Comparison of ENCODE assay signal across 22 cellular contexts in the genomic region with DNA sequence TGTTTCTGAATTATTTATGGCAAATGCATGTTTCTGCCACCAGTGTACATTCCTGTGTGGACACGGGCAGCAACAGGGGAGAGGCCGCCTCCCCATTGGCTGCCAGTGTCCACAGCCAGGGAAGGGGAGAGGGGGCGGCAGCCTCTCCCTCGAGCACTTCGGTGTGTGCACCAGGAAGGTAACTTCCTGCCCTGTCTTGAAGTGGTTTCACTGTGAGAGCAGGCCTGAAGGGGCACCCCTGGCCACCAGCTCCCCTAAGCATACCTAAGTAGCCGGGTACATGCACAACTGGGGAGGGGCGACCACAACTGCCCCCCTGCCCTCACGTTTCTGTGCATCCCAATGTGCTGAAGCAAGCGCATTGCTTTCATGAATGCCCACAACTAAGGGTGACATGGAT. TPM values are rescaled to one million over a fixed set of nuclear protein-coding genes. Genes with fewer than 3 reads are reported as not detected.
A peak's percentile ranks its signal among the peaks of the same experiment; 100 is the strongest.
DNase-seq lines count a peak whose midpoint lies in the region; ATAC-seq and TF ChIP-seq lines count a peak whose summit lies in the region.
"Had no signal": no experiment of that assay in that cellular context is flagged by ENCODE, and none has a peak within 500 bp of the region (broad histone marks: within the 10 kb centered on the region; RNA-seq: fewer than 3 reads in every experiment).

No MANE protein-coding gene starts in this region.

- H3K36me3 ChIP-seq in ovary = no peaks in the 10 kb centered on the region
- H3K36me3 ChIP-seq in gastrocnemius medialis = no peaks in the 10 kb centered on the region
- H3K36me3 ChIP-seq: HAP-1, SJCRH30 had no signal

- in situ Hi-C loops in gastrocnemius medialis (cut with MboI; ENCODE audit: low sequenced_read_pairs in 4 of 4) = no loop called here

- no peaks in the 10 kb centered on the region for H3K27me3 Mint-ChIP-seq in activated CD4-positive, alpha-beta T cell treated with anti-CD3 and anti-CD28 coated beads for 36 hours
- no peaks in the 10 kb centered on the region for H3K27me3 Mint-ChIP-seq in stimulated activated naive CD8-positive, alpha-beta T cell treated with anti-CD3 and anti-CD28 coated beads, Interleukin-15, amount 100 ng/mL, for 72 hours
- H3K27me3 Mint-ChIP-seq: activated naive CD4-positive, alpha-beta T cell treated with anti-CD3 and anti-CD28 coated beads, Interleukin-2, amount 50 U/mL, for 24 hours had no signal

- H3K36me3 Mint-ChIP-seq in activated CD4-positive, alpha-beta T cell treated with anti-CD3 and anti-CD28 coated beads for 36 hours (ENCODE audit: low read depth) = peaks cover 6% of the 10 kb centered on the region
- H3K36me3 Mint-ChIP-seq: activated naive CD4-positive, alpha-beta T cell treated with anti-CD3 and anti-CD28 coated beads, Interleukin-2, amount 50 U/mL, for 24 hours had no signal

- intact Hi-C loops in activated CD4-positive, alpha-beta T cell treated with anti-CD3 and anti-CD28 coated beads for 36 hours (cut with DNase I, micrococcal nuclease) = no loop called here
- intact Hi-C loops in ovary (cut with DNase I) (no loop called here), gastrocnemius medialis (cut with DNase I; ENCODE audit: low total_unique reads) (no loop called here)

- DNase-seq in activated CD4-positive, alpha-beta T cell treated with anti-CD3 and anti-CD28 coated beads for 36 hours = no peak
- DNase-seq in activated CD4-positive, alpha-beta T cell treated with anti-CD3 and anti-CD28 coated beads for 1 hour = no peak
- no peak for DNase-seq in stimulated activated naive CD8-positive, alpha-beta T cell treated with anti-CD3 and anti-CD28 coated beads, Interleukin-15, amount 100 ng/mL, for 72 hours
- no peak for DNase-seq in stimulated activated naive CD8-positive, alpha-beta T cell treated with anti-CD3 and anti-CD28 coated beads, Interleukin-15, Interleukin-2, amounts not matched to agents 100 U/mL and 50 U/mL, for 24 hours
- DNase-seq in iPS-NIHi11 (ENCODE audit: low spot score) (peak; percentile 8), ovary (no peak), gastrocnemius medialis (no peak)
- DNase-seq: 8988T; esophagus squamous epithelium; NCI-H1092; NCI-H1930; NCI-H226; NCI-H82; PC-9; SJCRH30; stimulated activated CD4-positive, alpha-beta T cell treated with anti-CD3 and anti-CD28 coated beads, Interleukin-4, amount 100 ng/mL, for 4 hours; upper lobe of left lung had no signal

- H3K9me3 ChIP-seq in ovary = no peaks in the 10 kb centered on the region
- no peaks in the 10 kb centered on the region for H3K9me3 ChIP-seq in gastrocnemius medialis
- H3K9me3 ChIP-seq: esophagus squamous epithelium, HAP-1, SJCRH30, upper lobe of left lung had no signal

- POLR2A ChIA-PET in activated CD4-positive, alpha-beta T cell treated with anti-CD3 and anti-CD28 coated beads for 36 hours (lab: Charles Lee) = no interaction called here

- H3K9me3 Mint-ChIP-seq in activated CD4-positive, alpha-beta T cell treated with anti-CD3 and anti-CD28 coated beads for 36 hours (ENCODE audit: low read depth) = no peaks in the 10 kb centered on the region
- H3K9me3 Mint-ChIP-seq in stimulated activated naive CD8-positive, alpha-beta T cell treated with anti-CD3 and anti-CD28 coated beads, Interleukin-15, amount 100 ng/mL, for 72 hours = no peaks in the 10 kb centered on the region
- H3K9me3 Mint-ChIP-seq: activated naive CD4-positive, alpha-beta T cell treated with anti-CD3 and anti-CD28 coated beads, Interleukin-2, amount 50 U/mL, for 24 hours had no signal

- H3K4me3 Mint-ChIP-seq in activated CD4-positive, alpha-beta T cell treated with anti-CD3 and anti-CD28 coated beads for 36 hours = no peak overlapping the region
- no peak overlapping the region for H3K4me3 Mint-ChIP-seq in stimulated activated naive CD8-positive, alpha-beta T cell treated with anti-CD3 and anti-CD28 coated beads, Interleukin-15, amount 100 ng/mL, for 72 hours

- peak overlapping the region; percentile 37 for H3K27ac Mint-ChIP-seq in activated CD4-positive, alpha-beta T cell treated with anti-CD3 and anti-CD28 coated beads for 36 hours
- peak overlapping the region in 1 of 2 donors; percentile 63 for H3K27ac Mint-ChIP-seq in stimulated activated naive CD8-positive, alpha-beta T cell treated with anti-CD3 and anti-CD28 coated beads, Interleukin-15, amount 100 ng/mL, for 72 hours

- TF ChIP-seq CTCF in ovary (IDR thresholded peaks at IDR 0.05) = no peak
- TF ChIP-seq CTCF in gastrocnemius medialis (IDR thresholded peaks at IDR 0.05 in 4 of 5, conservative IDR thresholded peaks at IDR 0.05 in 1 of 5) = no peak

- H3K27me3 ChIP-seq in ovary = no peaks in the 10 kb centered on the region
- no peaks in the 10 kb centered on the region for H3K27me3 ChIP-seq in gastrocnemius medialis
- H3K27me3 ChIP-seq: esophagus squamous epithelium, SJCRH30, upper lobe of left lung had no signal

- H3K4me3 ChIP-seq in ovary (no peak overlapping the region), gastrocnemius medialis (no peak overlapping the region)
- H3K4me3 ChIP-seq: esophagus squamous epithelium, HAP-1, PC-9, SJCRH30, upper lobe of left lung had no signal

- H3K4me1 ChIP-seq in ovary (ENCODE audit: insufficient read depth) (no peaks in the 10 kb centered on the region), gastrocnemius medialis (no peaks in the 10 kb centered on the region)
- H3K4me1 ChIP-seq: esophagus squamous epithelium, HAP-1, SJCRH30, upper lobe of left lung had no signal

- TF ChIP-seq EP300 in ovary (IDR thresholded peaks at IDR 0.05) = no peak

- no peak for TF ChIP-seq POLR2A in ovary (IDR thresholded peaks at IDR 0.05)
- no peak for TF ChIP-seq POLR2A in gastrocnemius medialis (IDR thresholded peaks at IDR 0.05)

- H3K27ac ChIP-seq in ovary = no peak overlapping the region
- H3K27ac ChIP-seq in gastrocnemius medialis = no peak overlapping the region
- H3K27ac ChIP-seq: esophagus squamous epithelium, PC-9, SJCRH30, upper lobe of left lung had no signal

- ATAC-seq in activated CD4-positive, alpha-beta T cell treated with anti-CD3 and anti-CD28 coated beads for 36 hours = peak; percentile 25
- ATAC-seq in stimulated activated naive CD8-positive, alpha-beta T cell treated with anti-CD3 and anti-CD28 coated beads, Interleukin-15, amount 100 ng/mL, for 72 hours = peak; percentile 47
- no peak for ATAC-seq in stimulated activated naive CD8-positive, alpha-beta T cell treated with anti-CD3 and anti-CD28 coated beads, Interleukin-15, Interleukin-2, amounts not matched to agents 100 U/mL and 50 U/mL, for 24 hours
- ATAC-seq in GM19324 (IDR thresholded peaks at IDR 0.05; ENCODE audit: low FRiP score, unreplicated experiment) (no peak), gastrocnemius medialis (no peak)

- CTCF ChIA-PET in activated CD4-positive, alpha-beta T cell treated with anti-CD3 and anti-CD28 coated beads for 36 hours (lab: Charles Lee) = interaction anchor here (0.7 kb wide), 1 partner anchor 11 kb away, joined by 3 read pairs; no protein-coding TSS in a partner anchor

- 62 to 68% (median 66%) methylated on average over 9 of the region's 9 CpGs for WGBS in ovary, 3 donors

- peaks cover 62% of the 10 kb centered on the region for H3K4me1 Mint-ChIP-seq in activated CD4-positive, alpha-beta T cell treated with anti-CD3 and anti-CD28 coated beads for 36 hours
- peaks cover 73% of the 10 kb centered on the region for H3K4me1 Mint-ChIP-seq in stimulated activated naive CD8-positive, alpha-beta T cell treated with anti-CD3 and anti-CD28 coated beads, Interleukin-15, amount 100 ng/mL, for 72 hours

RNA-seq across cellular contexts. Expression of a gene that starts 14.8 kb away (rescaled TPM):
- total RNA-seq in activated CD4-positive, alpha-beta T cell treated with anti-CD3 and anti-CD28 coated beads for 36 hours = 10 to 100 TPM; 52.9 to 68.8 TPM
- total RNA-seq in ovary (100 to 1,000 TPM in 5 of 7 donors, 10 to 100 TPM in 2; 62.5 to 150 (median 138) TPM), gastrocnemius medialis (10 to 100 TPM; 17.0 to 31.6 (median 23.4) TPM)
- polyA plus RNA-seq in ovary = 100 to 1,000 TPM in 1 of 2 donors, 10 to 100 TPM in 1; 59.7 to 118 TPM

RNA-seq across cellular contexts. Expression of a gene that starts 37.8 kb away (rescaled TPM):
- total RNA-seq in activated CD4-positive, alpha-beta T cell treated with anti-CD3 and anti-CD28 coated beads for 36 hours = 10 to 100 TPM; 58.4 to 63.7 TPM
- 1 to 10 TPM; 3.3 to 8.0 (median 5.6) TPM for total RNA-seq in ovary
- 1 to 10 TPM; 2.3 to 6.3 TPM for polyA plus RNA-seq in ovary
- 1 to 10 TPM in 3 of 4 donors, under 1 TPM in 1; 0.87 to 2.6 (median 1.7) TPM for total RNA-seq in gastrocnemius medialis

RNA-seq across cellular contexts. Expression of a gene that starts 44.8 kb away (rescaled TPM):
- not detected for total RNA-seq in activated CD4-positive, alpha-beta T cell treated with anti-CD3 and anti-CD28 coated beads for 36 hours
- total RNA-seq in ovary (under 1 TPM in 3 of 7 donors, not detected in 4; 0.18 to 0.22 (median 0.20) TPM), gastrocnemius medialis (not detected)
- under 1 TPM in 1 of 2 donors, not detected in 1; 0.18 TPM for polyA plus RNA-seq in ovary
- total RNA-seq: HT-29, mucosa of gallbladder, upper lobe of left lung had no signal

Comparison
In these comparisons a context has a peak if more than half of its experiments do, and no peak if none do; other contexts are left out.
1. ATAC-seq: peak in activated CD4-positive, alpha-beta T cell treated with anti-CD3 and anti-CD28 coated beads for 36 hours (single experiment) and stimulated activated naive CD8-positive, alpha-beta T cell treated with anti-CD3 and anti-CD28 coated beads, Interleukin-15, amount 100 ng/mL, for 72 hours (single experiment); none in stimulated activated naive CD8-positive, alpha-beta T cell treated with anti-CD3 and anti-CD28 coated beads, Interleukin-15, Interleukin-2, amounts not matched to agents 100 U/mL and 50 U/mL, for 24 hours (single experiment), GM19324 (single experiment) and gastrocnemius medialis (0 of 2).
2. RNA of a gene that starts 37.8 kb away (total RNA-seq): 58.4 to 63.7 TPM in activated CD4-positive, alpha-beta T cell treated with anti-CD3 and anti-CD28 coated beads for 36 hours; 3.3 to 8.0 TPM in ovary and 0.87 to 2.6 TPM in gastrocnemius medialis; every median in the first group is over 4 times any median in the second.